ENCODE assay signal across 9 cellular contexts in genomic region chrX:14899607-14900006, GRCh38. TPM values are rescaled to one million over a fixed set of nuclear protein-coding genes. Genes with fewer than 3 reads are reported as not detected.
DNase-seq lines count a peak whose midpoint lies in the region; ATAC-seq and TF ChIP-seq lines count a peak whose summit lies in the region.
"Had no signal": no experiment of that assay in that cellular context is flagged by ENCODE, and none has a peak within 500 bp of the region (broad histone marks: within the 10 kb centered on the region; RNA-seq: fewer than 3 reads in every experiment).

No MANE protein-coding gene starts in this region.

- no peak for DNase-seq in activated CD4-positive, alpha-beta memory T cell treated with anti-CD3 and anti-CD28 coated beads, Interleukin-2, amount 10 ng/mL, durations not matched to agents 7 days and 5 days
- DNase-seq in activated CD4-positive, alpha-beta memory T cell treated with anti-CD3 and anti-CD28 coated beads for 36 hours = no peak
- DNase-seq in astrocyte of the hippocampus (ENCODE audit: low read depth, low spot score) (peak; percentile 39), renal cortical epithelial cell (ENCODE audit: low read depth) (peak; percentile 85), MG63 (no peak), tibial artery (no peak), DMS 273 (lab: John Stamatoyannopoulos, UW; ENCODE audit: unreplicated experiment) (no peak)
- DNase-seq: NCI-H1105 had no signal

- H3K27me3 ChIP-seq in MG63 = no peaks in the 10 kb centered on the region
- H3K27me3 ChIP-seq in tibial artery = no peaks in the 10 kb centered on the region

- peaks cover 4% of the 10 kb centered on the region for H3K4me1 Mint-ChIP-seq in activated CD4-positive, alpha-beta memory T cell treated with anti-CD3 and anti-CD28 coated beads, Interleukin-2, amount 10 ng/mL, durations not matched to agents 7 days and 5 days
- peaks cover 3% of the 10 kb centered on the region for H3K4me1 Mint-ChIP-seq in activated CD4-positive, alpha-beta memory T cell treated with anti-CD3 and anti-CD28 coated beads for 36 hours (ENCODE audit: low read depth)

- H3K27me3 Mint-ChIP-seq in activated CD4-positive, alpha-beta memory T cell treated with anti-CD3 and anti-CD28 coated beads, Interleukin-2, amount 10 ng/mL, durations not matched to agents 7 days and 5 days = no peaks in the 10 kb centered on the region
- no peaks in the 10 kb centered on the region for H3K27me3 Mint-ChIP-seq in activated CD4-positive, alpha-beta memory T cell treated with anti-CD3 and anti-CD28 coated beads for 36 hours

- POLR2A ChIA-PET in activated CD4-positive, alpha-beta memory T cell treated with anti-CD3 and anti-CD28 coated beads, Interleukin-2, amount 10 ng/mL, durations not matched to agents 7 days and 5 days (lab: Charles Lee) = no interaction called here
- POLR2A ChIA-PET in activated CD4-positive, alpha-beta memory T cell treated with anti-CD3 and anti-CD28 coated beads for 36 hours (lab: Charles Lee) = no interaction called here

- ATAC-seq in HG03457 (IDR thresholded peaks at IDR 0.05; ENCODE audit: unreplicated experiment) = peak; percentile 74

- CTCF ChIA-PET in activated CD4-positive, alpha-beta memory T cell treated with anti-CD3 and anti-CD28 coated beads, Interleukin-2, amount 10 ng/mL, durations not matched to agents 7 days and 5 days (lab: Charles Lee) = no interaction called here
- CTCF ChIA-PET in activated CD4-positive, alpha-beta memory T cell treated with anti-CD3 and anti-CD28 coated beads for 36 hours (lab: Charles Lee) = no interaction called here

- TF ChIP-seq CTCF in tibial artery (IDR thresholded peaks at IDR 0.05) = no peak

- intact Hi-C loops in activated CD4-positive, alpha-beta memory T cell treated with anti-CD3 and anti-CD28 coated beads for 36 hours (cut with micrococcal nuclease) = loop anchor here (1.0 to 2.0 kb wide), 2 partner anchors 15 to 26 kb away; partner anchors contain the start of genes FANCB and MOSPD2
- intact Hi-C loops in tibial artery (cut with DNase I; ENCODE audit: low total_unique reads) = no loop called here

- H3K4me1 ChIP-seq in tibial artery = peaks cover 0 to 8% (median 0%) of the 10 kb centered on the region in 4 donors

- no peak overlapping the region for H3K4me3 Mint-ChIP-seq in activated CD4-positive, alpha-beta memory T cell treated with anti-CD3 and anti-CD28 coated beads, Interleukin-2, amount 10 ng/mL, durations not matched to agents 7 days and 5 days
- H3K4me3 Mint-ChIP-seq in activated CD4-positive, alpha-beta memory T cell treated with anti-CD3 and anti-CD28 coated beads for 36 hours = no peak overlapping the region

- no peak overlapping the region for H3K4me3 ChIP-seq in MG63
- H3K4me3 ChIP-seq in tibial artery = no peak overlapping the region

- H3K27ac Mint-ChIP-seq in activated CD4-positive, alpha-beta memory T cell treated with anti-CD3 and anti-CD28 coated beads, Interleukin-2, amount 10 ng/mL, durations not matched to agents 7 days and 5 days = peak overlapping the region; percentile 47
- no peak overlapping the region for H3K27ac Mint-ChIP-seq in activated CD4-positive, alpha-beta memory T cell treated with anti-CD3 and anti-CD28 coated beads for 36 hours

- H3K36me3 ChIP-seq in MG63 (no peaks in the 10 kb centered on the region; the same call in 1 of the 2 replicates), tibial artery (peaks cover 0 to 7% (median 0%) of the 10 kb centered on the region in 3 donors)

- H3K36me3 Mint-ChIP-seq in activated CD4-positive, alpha-beta memory T cell treated with anti-CD3 and anti-CD28 coated beads, Interleukin-2, amount 10 ng/mL, durations not matched to agents 7 days and 5 days (ENCODE audit: low read depth) = peaks cover 41% of the 10 kb centered on the region
- H3K36me3 Mint-ChIP-seq in activated CD4-positive, alpha-beta memory T cell treated with anti-CD3 and anti-CD28 coated beads for 36 hours = peaks cover 33% of the 10 kb centered on the region

- H3K27ac ChIP-seq in tibial artery = no peak overlapping the region

- H3K9me3 Mint-ChIP-seq in activated CD4-positive, alpha-beta memory T cell treated with anti-CD3 and anti-CD28 coated beads, Interleukin-2, amount 10 ng/mL, durations not matched to agents 7 days and 5 days = no peaks in the 10 kb centered on the region
- peaks cover 8% of the 10 kb centered on the region for H3K9me3 Mint-ChIP-seq in activated CD4-positive, alpha-beta memory T cell treated with anti-CD3 and anti-CD28 coated beads for 36 hours

- H3K9me3 ChIP-seq in MG63 (no peaks in the 10 kb centered on the region), tibial artery (no peaks in the 10 kb centered on the region)

RNA-seq across cellular contexts. Expression of gene MOSPD2, which starts 26.4 kb away (rescaled TPM):
- 10 to 100 TPM; 12.4 to 12.9 TPM for total RNA-seq in activated CD4-positive, alpha-beta memory T cell treated with anti-CD3 and anti-CD28 coated beads, Interleukin-2, amount 10 ng/mL, durations not matched to agents 7 days and 5 days
- 10 to 100 TPM; 12.6 to 13.7 TPM for total RNA-seq in activated CD4-positive, alpha-beta memory T cell treated with anti-CD3 and anti-CD28 coated beads for 36 hours
- 16.1 and 17.0 TPM in 2 replicates for total RNA-seq in renal cortical epithelial cell
- 1.1 and 1.2 TPM in 2 replicates for total RNA-seq in MG63 (2014; rRNA removed; shearing (Covaris generic); ENCODE audit: low replicate concordance)

RNA-seq across cellular contexts. Expression of gene FANCB, which starts 26.7 kb away (rescaled TPM):
- 1 to 10 TPM; 9.3 to 9.5 TPM for total RNA-seq in activated CD4-positive, alpha-beta memory T cell treated with anti-CD3 and anti-CD28 coated beads, Interleukin-2, amount 10 ng/mL, durations not matched to agents 7 days and 5 days
- 10 to 100 TPM; 12.0 to 16.2 TPM for total RNA-seq in activated CD4-positive, alpha-beta memory T cell treated with anti-CD3 and anti-CD28 coated beads for 36 hours
- 2.0 and 4.5 TPM in 2 replicates for total RNA-seq in renal cortical epithelial cell
- total RNA-seq in MG63 (2014; rRNA removed; shearing (Covaris generic); ENCODE audit: low replicate concordance) = 5.8 and 7.2 TPM in 2 replicates

Comparison
In these comparisons a context has a peak if more than half of its experiments do, and no peak if none do; other contexts are left out.
1. DNase-seq: peak in astrocyte of the hippocampus (single experiment) and renal cortical epithelial cell (single experiment); none in activated CD4-positive, alpha-beta memory T cell treated with anti-CD3 and anti-CD28 coated beads, Interleukin-2, amount 10 ng/mL, durations not matched to agents 7 days and 5 days (single experiment), activated CD4-positive, alpha-beta memory T cell treated with anti-CD3 and anti-CD28 coated beads for 36 hours (single experiment), MG63 (single experiment), tibial artery (0 of 2) and DMS 273 (single experiment).